19 cellular contexts compared by ENCODE assay signal in genomic region chr2:145975406-145975805, GRCh38.
DNase-seq lines count a peak whose midpoint lies in the region; ATAC-seq, FAIRE-seq and TF ChIP-seq lines count a peak whose summit lies in the region.
"Had no signal": no experiment of that assay in that cellular context is flagged by ENCODE, and none has a peak within 500 bp of the region (broad histone marks: within the 10 kb centered on the region; RNA-seq: fewer than 3 reads in every experiment).

No MANE protein-coding gene starts in this region.

- H3K9me3 ChIP-seq in HCT116 (ENCODE audit: control insufficient read depth in 1 of 2, insufficient read depth in 1 of 2, low read depth in 1 of 2, low read length in 2 of 2) = no peaks in the 10 kb centered on the region
- no peaks in the 10 kb centered on the region for H3K9me3 ChIP-seq in naive thymus-derived CD4-positive, alpha-beta T cell (ENCODE audit: control insufficient read depth in 2 of 3, low read length in 3 of 3)
- H3K9me3 ChIP-seq: BE2C had no signal

- H3K36me3 ChIP-seq in HCT116 (ENCODE audit: control insufficient read depth in 1 of 2, insufficient read depth in 2 of 2, low read length in 2 of 2) = no peaks in the 10 kb centered on the region
- H3K36me3 ChIP-seq in naive thymus-derived CD4-positive, alpha-beta T cell (ENCODE audit: control insufficient read depth in 2 of 3, insufficient read depth in 3 of 3, low read length in 3 of 3) = no peaks in the 10 kb centered on the region
- H3K36me3 ChIP-seq: BE2C had no signal

- DNase-seq in HCT116 (ENCODE audit: low read depth, low spot score) (no peak), myocyte (ENCODE audit: low read depth) (peak; percentile 22), AG08395 (ENCODE audit: low spot score) (no peak), NCI-H2196 treated with DMSO at 0.1 percent for 48 hours (lab: John Stamatoyannopoulos, UW; ENCODE audit: unreplicated experiment) (no peak)
- no peak for DNase-seq in naive thymus-derived CD4-positive, alpha-beta T cell
- DNase-seq: BE2C; CD4-positive, alpha-beta memory T cell; COR-L47; DMS153; DMS79 treated with DMSO at 0.1 percent for 48 hours; GDM1; HCEC 1CT had no signal

- no peaks in the 10 kb centered on the region for H4K20me1 ChIP-seq in HCT116 (ENCODE audit: insufficient read depth)

- RAD21 ChIA-PET in HCT116 (lab: Charles Lee; ENCODE audit: low non-redundant PET in 1 of 2, low total read pairs in 2 of 2, uncharacterized antibody in 2 of 2, unreplicated experiment in 2 of 2) = no interaction called here

- H3K27me3 ChIP-seq in HCT116 (ENCODE audit: insufficient read depth, low read length) = no peaks in the 10 kb centered on the region
- H3K27me3 ChIP-seq in naive thymus-derived CD4-positive, alpha-beta T cell (ENCODE audit: control insufficient read depth in 2 of 2, insufficient read depth in 2 of 2, low read length in 2 of 2) = no peaks in the 10 kb centered on the region
- H3K27me3 ChIP-seq: BE2C had no signal

- H3K4me1 ChIP-seq in HCT116 (ENCODE audit: control insufficient read depth in 1 of 2, insufficient read depth in 2 of 2, low read length in 2 of 2) = no peaks in the 10 kb centered on the region
- no peaks in the 10 kb centered on the region for H3K4me1 ChIP-seq in naive thymus-derived CD4-positive, alpha-beta T cell (ENCODE audit: control insufficient read depth in 2 of 2, insufficient read depth in 2 of 2, low read length in 2 of 2)
- H3K4me1 ChIP-seq: BE2C had no signal

- no peaks in the 10 kb centered on the region for H3K27me3 Mint-ChIP-seq in naive thymus-derived CD4-positive, alpha-beta T cell
- H3K27me3 Mint-ChIP-seq: CD4-positive, alpha-beta memory T cell had no signal

- H3K4me3 Mint-ChIP-seq in naive thymus-derived CD4-positive, alpha-beta T cell = no peak overlapping the region
- H3K4me3 Mint-ChIP-seq: CD4-positive, alpha-beta memory T cell had no signal

- POLR2A ChIA-PET in HCT116 (lab: Charles Lee) = no interaction called here
- POLR2A ChIA-PET in naive thymus-derived CD4-positive, alpha-beta T cell (lab: Charles Lee) = no interaction called here

- FAIRE-seq in TTC549 (lab: Jason Lieb, UNC) (peak; percentile 59), colon (lab: Jason Lieb, UNC) (peak; percentile 33)
- FAIRE-seq: D721Med, GM12892, H1 had no signal

- ATAC-seq in HCT116 (no peak), GM21367 (IDR thresholded peaks at IDR 0.05; ENCODE audit: unreplicated experiment) (no peak)
- ATAC-seq in naive thymus-derived CD4-positive, alpha-beta T cell = no peak

- no peaks in the 10 kb centered on the region for H3K79me2 ChIP-seq in HCT116 (ENCODE audit: insufficient read depth, low read length)

- H3K9me3 Mint-ChIP-seq in naive thymus-derived CD4-positive, alpha-beta T cell = peaks cover 0 to 5% (median 0%) of the 10 kb centered on the region in 11 donors

- H3K4me1 Mint-ChIP-seq in naive thymus-derived CD4-positive, alpha-beta T cell = no peaks in the 10 kb centered on the region
- H3K4me1 Mint-ChIP-seq: CD4-positive, alpha-beta memory T cell had no signal

- no peak overlapping the region for H3K4me3 ChIP-seq in HCT116 (replicated peaks in 1 of 2; ENCODE audit: low read depth in 1 of 2, low read length in 2 of 2)
- H3K4me3 ChIP-seq in naive thymus-derived CD4-positive, alpha-beta T cell (ENCODE audit: low read length) = no peak overlapping the region

- no peaks in the 10 kb centered on the region for H3K36me3 Mint-ChIP-seq in naive thymus-derived CD4-positive, alpha-beta T cell
- H3K36me3 Mint-ChIP-seq: CD4-positive, alpha-beta memory T cell had no signal

- no peak for TF ChIP-seq POLR2A in HCT116 (IDR thresholded peaks at IDR 0.05; ENCODE audit: borderline replicate concordance, extremely low read depth, insufficient read depth, insufficient read length)

- no TSS peak for BruUV-seq in HCT116 (replicated peaks; lab: Mats Ljungman, UMichigan)

- no peak overlapping the region for H3K4me2 ChIP-seq in HCT116 (ENCODE audit: low read length)

- no peak overlapping the region for H3K27ac ChIP-seq in HCT116 (ENCODE audit: low read depth, low read length)
- no peak overlapping the region for H3K27ac ChIP-seq in naive thymus-derived CD4-positive, alpha-beta T cell (ENCODE audit: low read depth, low read length)
- H3K27ac ChIP-seq: C4-2B had no signal

- H2AFZ ChIP-seq in HCT116 (ENCODE audit: low read depth, low read length, poor library complexity, severe bottlenecking) = peak overlapping the region; percentile 5

- no peak overlapping the region for H3K9ac ChIP-seq in HCT116 (ENCODE audit: low read length)

- H3K9me2 ChIP-seq in HCT116 (ENCODE audit: insufficient read depth) = no peaks in the 10 kb centered on the region

- intact Hi-C loops in HCT116 (cut with micrococcal nuclease) = no loop called here
- intact Hi-C loops in naive thymus-derived CD4-positive, alpha-beta T cell (cut with micrococcal nuclease) = loop anchor here in 1 of 2 donors (5.0 kb wide), 1 partner anchor 622 kb away; no protein-coding TSS in a partner anchor

- no peak overlapping the region for H3K27ac Mint-ChIP-seq in naive thymus-derived CD4-positive, alpha-beta T cell
- H3K27ac Mint-ChIP-seq: CD4-positive, alpha-beta memory T cell had no signal

- CTCF ChIA-PET in HCT116 (lab: Charles Lee) = no interaction called here
- CTCF ChIA-PET in naive thymus-derived CD4-positive, alpha-beta T cell (lab: Charles Lee) = no interaction called here

- no peak for TF ChIP-seq CTCF in HCT116 (IDR thresholded peaks at IDR 0.05 in 2 of 3, conservative IDR thresholded peaks at IDR 0.05 in 1 of 3; ENCODE audit: borderline replicate concordance in 1 of 3, insufficient read depth in 1 of 3, low read depth in 2 of 3, low read length in 2 of 3)

- TF ChIP-seq RAD21 in HCT116 (IDR thresholded peaks at IDR 0.05; ENCODE audit: low read depth) = no peak

TF ChIP-seq in HCT116, 20 proteins besides CTCF, POLR2A, EP300 and RAD21 (continues in another document):
- TF ChIP-seq, protein P1, sequence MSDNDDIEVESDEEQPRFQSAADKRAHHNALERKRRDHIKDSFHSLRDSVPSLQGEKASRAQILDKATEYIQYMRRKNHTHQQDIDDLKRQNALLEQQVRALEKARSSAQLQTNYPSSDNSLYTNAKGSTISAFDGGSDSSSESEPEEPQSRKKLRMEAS (IDR thresholded peaks at IDR 0.05) = no peak
- TF ChIP-seq FOSL1 (IDR thresholded peaks at IDR 0.05; ENCODE audit: low read depth) = no peak
- no peak for TF ChIP-seq JUND (IDR thresholded peaks at IDR 0.05)
- TF ChIP-seq ZNF274 (IDR thresholded peaks at IDR 0.05; ENCODE audit: low read depth, low read length) = no peak
- no peak for TF ChIP-seq CBX3 (IDR thresholded peaks at IDR 0.05; ENCODE audit: low read depth)
- TF ChIP-seq ZFX (IDR thresholded peaks at IDR 0.05) = no peak
- TF ChIP-seq SP1 (IDR thresholded peaks at IDR 0.05; ENCODE audit: low read depth) = no peak
- no peak for TF ChIP-seq REST (IDR thresholded peaks at IDR 0.05; ENCODE audit: low read depth)
- TF ChIP-seq CEBPB (IDR thresholded peaks at IDR 0.05; ENCODE audit: low read depth) = no peak
- no peak for TF ChIP-seq ATF3 (IDR thresholded peaks at IDR 0.05)
- TF ChIP-seq ZBTB33 (IDR thresholded peaks at IDR 0.05; ENCODE audit: extremely low read depth, insufficient replicate concordance, low read length) = no peak
- TF ChIP-seq ELF1 (IDR thresholded peaks at IDR 0.05; ENCODE audit: borderline replicate concordance, low read depth) = no peak
- TF ChIP-seq EGR1 (IDR thresholded peaks at IDR 0.05; ENCODE audit: low read depth) = no peak
- no peak for TF ChIP-seq EZH2phosphoT487 (IDR thresholded peaks at IDR 0.05; ENCODE audit: borderline replicate concordance)
- TF ChIP-seq EZH2 (IDR thresholded peaks at IDR 0.05) = no peak
